Comparison of ENCODE assay signal across 15 cellular contexts in genomic region chr7:1291040-1291689, GRCh38. TPM values are rescaled to one million over a fixed set of nuclear protein-coding genes. Genes with fewer than 3 reads are reported as not detected.
A peak's percentile ranks its signal among the peaks of the same experiment; 100 is the strongest.
DNase-seq lines count a peak whose midpoint lies in the region; ATAC-seq and TF ChIP-seq lines count a peak whose summit lies in the region.
"Had no signal": no experiment of that assay in that cellular context is flagged by ENCODE, and none has a peak within 500 bp of the region (broad histone marks: within the 10 kb centered on the region; RNA-seq: fewer than 3 reads in every experiment).

No MANE protein-coding gene starts in this region.

- no peaks in the 10 kb centered on the region for H4K20me1 ChIP-seq in neural progenitor cell (ENCODE audit: low read depth)

- peak; percentile 2 for DNase-seq in NCI-H1105 (lab: John Stamatoyannopoulos, UW)
- DNase-seq in NCI-H1105 treated with DMSO at 0.1 percent for 48 hours (lab: John Stamatoyannopoulos, UW), result no peak
- DNase-seq in CD8-positive, alpha-beta memory T cell, result peak in 1 of 5 donors; percentile 33
- DNase-seq in coronary artery (ENCODE audit: low spot score), result no peak
- no peak for DNase-seq in neural progenitor cell (ENCODE audit: low spot score)
- no peak for DNase-seq in OCI-M2 (lab: John Stamatoyannopoulos, UW; ENCODE audit: unreplicated experiment)
- DNase-seq: 8988T; effector CD8-positive, alpha-beta T cell; small intestine had no signal

- H3K79me2 ChIP-seq in neural progenitor cell (ENCODE audit: low read depth), result no peaks in the 10 kb centered on the region

- no peak overlapping the region for H2AFZ ChIP-seq in neural progenitor cell (replicated peaks)

- H3K4me3 Mint-ChIP-seq in CD8-positive, alpha-beta memory T cell, result peak overlapping the region; percentile 36 to 86 (median 50)
- H3K4me3 Mint-ChIP-seq in neural progenitor cell, result peak overlapping the region; percentile 63

- H3K4me1 Mint-ChIP-seq in CD8-positive, alpha-beta memory T cell, result peaks cover 7 to 10% (median 7%) of the 10 kb centered on the region in 3 donors
- peaks cover 6% of the 10 kb centered on the region for H3K4me1 Mint-ChIP-seq in neural progenitor cell

- ATAC-seq in GM19452 (IDR thresholded peaks at IDR 0.05; ENCODE audit: unreplicated experiment) (no peak), GM21528 (IDR thresholded peaks at IDR 0.05; ENCODE audit: low FRiP score, unreplicated experiment) (no peak)

- H3K27ac ChIP-seq in CD8-positive, alpha-beta memory T cell (ENCODE audit: low read depth, low read length), result no peak overlapping the region
- H3K27ac ChIP-seq in coronary artery, result no peak overlapping the region
- H3K27ac ChIP-seq in neural progenitor cell, result no peak overlapping the region
- H3K27ac ChIP-seq: upper lobe of left lung had no signal

- POLR2A ChIA-PET in CD8-positive, alpha-beta memory T cell (lab: Charles Lee), result no interaction called here

- no peak for TF ChIP-seq CTCF in coronary artery (IDR thresholded peaks at IDR 0.05)
- TF ChIP-seq CTCF in neural progenitor cell (IDR thresholded peaks at IDR 0.05), result no peak

- H3K36me3 ChIP-seq in CD8-positive, alpha-beta memory T cell (ENCODE audit: insufficient read depth, low read length), result no peaks in the 10 kb centered on the region
- H3K36me3 ChIP-seq in neural progenitor cell, result no peaks in the 10 kb centered on the region
- H3K36me3 ChIP-seq: upper lobe of left lung had no signal

- H3F3A ChIP-seq in neural progenitor cell (ENCODE audit: low read depth), result no peaks in the 10 kb centered on the region

- peaks cover 12 to 26% of the 10 kb centered on the region in 2 donors for H3K27me3 Mint-ChIP-seq in CD8-positive, alpha-beta memory T cell
- peaks cover 15% of the 10 kb centered on the region for H3K27me3 Mint-ChIP-seq in neural progenitor cell (ENCODE audit: insufficient read depth, low read depth)

- H3K9ac ChIP-seq in neural progenitor cell, result no peak overlapping the region

- H3K9me3 Mint-ChIP-seq in CD8-positive, alpha-beta memory T cell, result no peaks in the 10 kb centered on the region
- no peaks in the 10 kb centered on the region for H3K9me3 Mint-ChIP-seq in neural progenitor cell
- H3K9me3 Mint-ChIP-seq: nephron progenitor cell had no signal

- H3K27ac Mint-ChIP-seq in CD8-positive, alpha-beta memory T cell, result peak overlapping the region in 1 of 8 donors; percentile 57
- no peak overlapping the region for H3K27ac Mint-ChIP-seq in neural progenitor cell
- H3K27ac Mint-ChIP-seq: nephron progenitor cell had no signal

- no peaks in the 10 kb centered on the region for H3K36me3 Mint-ChIP-seq in CD8-positive, alpha-beta memory T cell
- no peaks in the 10 kb centered on the region for H3K36me3 Mint-ChIP-seq in neural progenitor cell

- no peaks in the 10 kb centered on the region for H3K27me3 ChIP-seq in CD8-positive, alpha-beta memory T cell (ENCODE audit: insufficient read depth, low read length, poor library complexity, severe bottlenecking)
- H3K27me3 ChIP-seq in neural progenitor cell, result peaks cover 77% of the 10 kb centered on the region

- no peak overlapping the region for H3K4me3 ChIP-seq in CD8-positive, alpha-beta memory T cell (ENCODE audit: low read length)
- H3K4me3 ChIP-seq in coronary artery (peak overlapping the region; percentile 70), neural progenitor cell (no peak overlapping the region)

- no peak overlapping the region for H3K4me2 ChIP-seq in neural progenitor cell

- CTCF ChIA-PET in CD8-positive, alpha-beta memory T cell (lab: Charles Lee), result no interaction called here

- H3K9me3 ChIP-seq in CD8-positive, alpha-beta memory T cell (ENCODE audit: low read length), result no peaks in the 10 kb centered on the region
- no peaks in the 10 kb centered on the region for H3K9me3 ChIP-seq in neural progenitor cell (ENCODE audit: low read depth)
- H3K9me3 ChIP-seq: upper lobe of left lung had no signal

- H3K4me1 ChIP-seq in CD8-positive, alpha-beta memory T cell (ENCODE audit: insufficient read depth, low read length), result no peaks in the 10 kb centered on the region
- peaks cover 13% of the 10 kb centered on the region for H3K4me1 ChIP-seq in neural progenitor cell

RNA-seq across cellular contexts. Expression of gene UNCX, which starts 58.5 kb away (rescaled TPM):
- total RNA-seq in CD8-positive, alpha-beta memory T cell, result not detected
- polyA plus RNA-seq in CD8-positive, alpha-beta memory T cell, result not detected
- not detected in 2 replicates for total RNA-seq in neural progenitor cell (ENCODE audit: low replicate concordance)
- total RNA-seq: astrocyte, M059J, upper lobe of left lung had no signal
- polyA plus RNA-seq: small intestine had no signal
